In the genomic region with DNA sequence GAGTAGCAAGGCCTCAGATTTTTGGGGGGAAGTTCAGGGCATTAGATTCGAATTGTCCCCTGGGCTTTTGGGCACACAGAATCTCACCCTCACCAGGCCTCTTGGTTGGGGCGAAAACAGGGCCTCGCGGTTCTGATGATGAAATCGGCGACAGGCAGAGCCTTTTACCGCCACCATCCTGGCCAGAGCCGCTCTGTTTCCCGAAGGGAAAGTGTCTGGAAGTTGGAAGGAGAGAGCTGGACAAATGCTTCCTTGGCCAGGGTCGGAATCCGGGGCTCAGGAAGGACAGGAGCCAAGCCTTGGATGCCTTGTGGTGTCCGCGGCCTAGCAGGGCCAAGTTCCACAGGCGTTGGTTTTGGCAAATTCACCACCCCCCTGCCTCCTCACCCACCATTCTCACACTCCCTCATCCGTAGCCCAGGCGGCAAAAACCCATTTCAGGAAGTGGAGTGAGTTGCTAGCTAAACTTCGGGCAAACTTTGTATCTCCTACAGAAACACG, we compare ENCODE assay signal across 1 cellular context.
TF ChIP-seq lines count a peak whose summit lies in the region.

No MANE protein-coding gene starts in this region.

TF ChIP-seq in GM12878, 131 proteins besides CTCF, POLR2A, EP300 and RAD21:
- no peak for TF ChIP-seq SUPT20H (IDR thresholded peaks at IDR 0.05; ENCODE audit: borderline replicate concordance, control insufficient read depth, low read depth, low read length)
- TF ChIP-seq, protein P1, sequence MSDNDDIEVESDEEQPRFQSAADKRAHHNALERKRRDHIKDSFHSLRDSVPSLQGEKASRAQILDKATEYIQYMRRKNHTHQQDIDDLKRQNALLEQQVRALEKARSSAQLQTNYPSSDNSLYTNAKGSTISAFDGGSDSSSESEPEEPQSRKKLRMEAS (IDR thresholded peaks at IDR 0.05; ENCODE audit: low read depth, low read length) = no peak
- TF ChIP-seq BCL11A (IDR thresholded peaks at IDR 0.05; ENCODE audit: low read depth, low read length) = no peak
- no peak for TF ChIP-seq ETV6 (conservative IDR thresholded peaks at IDR 0.05 in 1 of 2, IDR thresholded peaks at IDR 0.05 in 1 of 2; ENCODE audit: borderline replicate concordance in 1 of 2, low read depth in 1 of 2)
- TF ChIP-seq HDGF (IDR thresholded peaks at IDR 0.05) = no peak
- no peak for TF ChIP-seq WRNIP1 (IDR thresholded peaks at IDR 0.05; ENCODE audit: borderline replicate concordance, low read depth, low read length)
- TF ChIP-seq, protein P2, sequence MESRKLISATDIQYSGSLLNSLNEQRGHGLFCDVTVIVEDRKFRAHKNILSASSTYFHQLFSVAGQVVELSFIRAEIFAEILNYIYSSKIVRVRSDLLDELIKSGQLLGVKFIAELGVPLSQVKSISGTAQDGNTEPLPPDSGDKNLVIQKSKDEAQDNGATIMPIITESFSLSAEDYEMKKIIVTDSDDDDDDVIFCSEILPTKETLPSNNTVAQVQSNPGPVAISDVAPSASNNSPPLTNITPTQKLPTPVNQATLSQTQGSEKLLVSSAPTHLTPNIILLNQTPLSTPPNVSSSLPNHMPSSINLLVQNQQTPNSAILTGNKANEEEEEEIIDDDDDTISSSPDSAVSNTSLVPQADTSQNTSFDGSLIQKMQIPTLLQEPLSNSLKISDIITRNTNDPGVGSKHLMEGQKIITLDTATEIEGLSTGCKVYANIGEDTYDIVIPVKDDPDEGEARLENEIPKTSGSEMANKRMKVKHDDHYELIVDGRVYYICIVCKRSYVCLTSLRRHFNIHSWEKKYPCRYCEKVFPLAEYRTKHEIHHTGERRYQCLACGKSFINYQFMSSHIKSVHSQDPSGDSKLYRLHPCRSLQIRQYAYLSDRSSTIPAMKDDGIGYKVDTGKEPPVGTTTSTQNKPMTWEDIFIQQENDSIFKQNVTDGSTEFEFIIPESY (IDR thresholded peaks at IDR 0.05) = no peak
- TF ChIP-seq, protein P3, sequence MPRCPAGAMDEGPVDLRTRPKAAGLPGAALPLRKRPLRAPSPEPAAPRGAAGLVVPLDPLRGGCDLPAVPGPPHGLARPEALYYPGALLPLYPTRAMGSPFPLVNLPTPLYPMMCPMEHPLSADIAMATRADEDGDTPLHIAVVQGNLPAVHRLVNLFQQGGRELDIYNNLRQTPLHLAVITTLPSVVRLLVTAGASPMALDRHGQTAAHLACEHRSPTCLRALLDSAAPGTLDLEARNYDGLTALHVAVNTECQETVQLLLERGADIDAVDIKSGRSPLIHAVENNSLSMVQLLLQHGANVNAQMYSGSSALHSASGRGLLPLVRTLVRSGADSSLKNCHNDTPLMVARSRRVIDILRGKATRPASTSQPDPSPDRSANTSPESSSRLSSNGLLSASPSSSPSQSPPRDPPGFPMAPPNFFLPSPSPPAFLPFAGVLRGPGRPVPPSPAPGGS (IDR thresholded peaks at IDR 0.05; ENCODE audit: borderline replicate concordance, insufficient read depth, low read depth, low read length, poor library complexity, severe bottlenecking) = no peak
- TF ChIP-seq MXI1 (IDR thresholded peaks at IDR 0.05; ENCODE audit: low read depth, low read length) = no peak
- TF ChIP-seq ESRRA (IDR thresholded peaks at IDR 0.05; ENCODE audit: low read length) = no peak
TF ChIP-seq in GM12878: peak in this region for 0.
